In genomic region chr14:35989736-35990135, GRCh38 we compare ENCODE assay signal across 17 cellular contexts.
"Had no signal": no experiment of that assay in that cellular context is flagged by ENCODE, and none has a peak within 500 bp of the region (broad histone marks: within the 10 kb centered on the region; RNA-seq: fewer than 3 reads in every experiment).

No MANE protein-coding gene starts in this region.

- H3K27ac ChIP-seq: PC-9 had no signal

- H3K4me2 ChIP-seq: PC-9 had no signal

- DNase-seq: activated CD4-positive, alpha-beta T cell treated with anti-CD3 and anti-CD28 coated beads for 4 hours; activated CD8-positive, alpha-beta memory T cell treated with anti-CD3 and anti-CD28 coated beads, Interleukin-2, amount 50 U/mL, for 4 hours; activated CD8-positive, alpha-beta T cell treated with anti-CD3 and anti-CD28 coated beads for 36 hours; activated gamma-delta T cell treated with Interleukin-2 at 50 U/mL for 16 hours; activated naive CD4-positive, alpha-beta T cell treated with anti-CD3 and anti-CD28 coated beads, Interleukin-2, amount 10 ng/mL, durations not matched to agents 7 days and 5 days; activated naive CD8-positive, alpha-beta T cell treated with anti-CD3 and anti-CD28 coated beads for 36 hours; activated T-cell treated with anti-CD3 and anti-CD28 coated beads, Interleukin-2, amount 50 U/mL, for 72 hours; central memory CD4-positive, alpha-beta T cell; Kasumi-1; NCI-H1092; NCI-H1417; NCI-H2029; NCI-H2107; NCI-H446; SHP77 treated with DMSO at 0.1 percent for 48 hours had no signal

- ATAC-seq: activated CD4-positive, CD25-positive, alpha-beta regulatory T cell treated with anti-CD3 and anti-CD28 coated beads, Interleukin-2, amount 50 U/mL, for 24 hours; activated CD8-positive, alpha-beta T cell treated with anti-CD3 and anti-CD28 coated beads for 36 hours; activated T-cell treated with anti-CD3 and anti-CD28 coated beads, Interleukin-2, amount 50 U/mL, for 72 hours had no signal

- H2AFZ ChIP-seq: PC-9 had no signal

- H3K4me3 ChIP-seq: PC-9 had no signal
